Comparison of ENCODE assay signal across 8 cellular contexts in the genomic region with DNA sequence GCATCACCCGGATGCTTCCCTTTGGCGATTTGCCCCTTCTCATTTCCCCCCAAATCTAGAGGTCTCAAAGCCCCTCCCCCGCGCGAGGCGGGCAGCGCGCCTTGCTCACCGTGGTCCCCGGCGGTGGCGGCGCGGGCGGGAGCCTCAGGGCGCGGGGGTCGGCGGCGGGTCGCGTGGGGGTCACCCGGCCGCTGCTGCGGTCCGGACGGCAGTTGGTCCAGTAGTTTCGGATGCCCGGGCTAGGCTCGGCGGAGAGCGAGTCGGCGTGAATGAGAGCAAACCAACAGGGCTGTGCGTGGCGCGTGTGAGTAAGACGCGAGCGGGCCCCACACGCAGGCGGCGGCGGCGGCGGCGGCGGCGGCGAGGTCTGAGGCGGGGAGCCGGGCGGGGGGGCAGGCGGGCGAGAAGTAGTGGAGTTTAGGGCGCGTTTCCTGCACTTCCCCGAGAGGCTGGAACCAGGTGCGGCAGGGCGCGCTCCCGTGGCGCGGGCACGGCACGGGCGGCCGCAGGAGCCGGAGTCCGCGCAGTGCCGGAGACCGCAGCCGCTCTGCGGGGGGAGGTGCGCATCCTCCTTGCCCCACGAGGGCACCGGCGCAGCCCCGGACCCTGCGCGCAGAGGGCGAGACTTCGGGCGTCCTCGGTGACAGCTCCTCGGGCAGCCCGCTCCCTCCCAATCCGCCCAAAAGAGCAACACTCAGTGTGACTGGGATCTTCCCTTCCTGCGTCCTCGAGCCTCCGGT. TPM values are rescaled to one million over a fixed set of nuclear protein-coding genes. Genes with fewer than 3 reads are reported as not detected.
A peak's percentile ranks its signal among the peaks of the same experiment; 100 is the strongest.
DNase-seq lines count a peak whose midpoint lies in the region; ATAC-seq and TF ChIP-seq lines count a peak whose summit lies in the region.

No MANE protein-coding gene starts in this region.

- peaks cover 17% of the 10 kb centered on the region for H3K27me3 ChIP-seq in BLaER1
- H3K27me3 ChIP-seq in mammary epithelial cell (ENCODE audit: insufficient read depth, low read length) = peaks cover 27% of the 10 kb centered on the region
- peaks cover 4 to 16% of the 10 kb centered on the region in 2 donors for H3K27me3 ChIP-seq in right lobe of liver
- no peaks in the 10 kb centered on the region for H3K27me3 ChIP-seq in thyroid gland

- DNase-seq in HuH-7.5 (ENCODE audit: low spot score) = peak; percentile 33
- peak; percentile 16 for DNase-seq in mammary epithelial cell
- peak; percentile 18 to 48 (median 37) for DNase-seq in right lobe of liver
- peak; percentile 2 to 7 for DNase-seq in thyroid gland
- DNase-seq in activated CD4-positive, CD25-positive, alpha-beta regulatory T cell (lab: John Stamatoyannopoulos, UW) = no peak
- no peak for DNase-seq in KBM-7

- H3K9me3 ChIP-seq in BLaER1 = no peaks in the 10 kb centered on the region
- H3K9me3 ChIP-seq in mammary epithelial cell (replicated peaks; ENCODE audit: insufficient read depth, low read length) = no peaks in the 10 kb centered on the region
- no peaks in the 10 kb centered on the region for H3K9me3 ChIP-seq in right lobe of liver
- no peaks in the 10 kb centered on the region for H3K9me3 ChIP-seq in thyroid gland

- 2% methylated on average over 34 of the region's 92 CpGs for WGBS in mammary epithelial cell (ENCODE audit: low coverage, missing lambda C conversion rate)
- 4% methylated on average over 16 of the region's 92 CpGs for WGBS in right lobe of liver (ENCODE audit: insufficient coverage, low coverage, low lambda C conversion rate, missing lambda C conversion rate)
- WGBS in thyroid gland, 2 donors = 0 to 5% methylated on average over 5 to 20 of the region's 92 CpGs

- no peaks in the 10 kb centered on the region for H3K79me2 ChIP-seq in mammary epithelial cell (ENCODE audit: insufficient read depth, low read length)

- peak overlapping the region; percentile 67 for H2AFZ ChIP-seq in mammary epithelial cell (ENCODE audit: low read depth, low read length)

- peak overlapping the region; percentile 66; the same call in 1 of the 2 replicates for H3K9ac ChIP-seq in BLaER1
- H3K9ac ChIP-seq in mammary epithelial cell (ENCODE audit: insufficient read depth, low read length) = no peak overlapping the region

- no peak for TF ChIP-seq CTCF in mammary epithelial cell (conservative IDR thresholded peaks at IDR 0.05 in 1 of 2, IDR thresholded peaks at IDR 0.05 in 1 of 2; ENCODE audit: extremely low read depth in 1 of 2, insufficient read depth in 1 of 2, low read depth in 1 of 2, low read length in 2 of 2)
- TF ChIP-seq CTCF in right lobe of liver (IDR thresholded peaks at IDR 0.05) = no peak
- no peak for TF ChIP-seq CTCF in thyroid gland (IDR thresholded peaks at IDR 0.05)

- in situ Hi-C loops in mammary epithelial cell (cut with MboI; ENCODE audit: low sequenced_read_pairs in 2 of 2) (no loop called here), KBM-7 (cut with MboI; ENCODE audit: low pct_unique_long_range_greater_than_20kb, low sequenced_read_pairs) (no loop called here)

- H3K4me2 ChIP-seq in BLaER1 (peak overlapping the region; percentile 98), mammary epithelial cell (ENCODE audit: insufficient read depth, low read depth, low read length) (peak overlapping the region; percentile 97)

- CTCF ChIA-PET in mammary epithelial cell (lab: Charles Lee; ENCODE audit: low non-redundant PET) = no interaction called here

- dilution Hi-C loops in mammary epithelial cell (cut with HindIII; ENCODE audit: low sequenced_read_pairs) = no loop called here

- H3K36me3 ChIP-seq in BLaER1 = no peaks in the 10 kb centered on the region
- H3K36me3 ChIP-seq in mammary epithelial cell (ENCODE audit: insufficient read depth, low read length) = no peaks in the 10 kb centered on the region
- H3K36me3 ChIP-seq in right lobe of liver = no peaks in the 10 kb centered on the region
- no peaks in the 10 kb centered on the region for H3K36me3 ChIP-seq in thyroid gland

- intact Hi-C loops in mammary epithelial cell (cut with micrococcal nuclease) (no loop called here), right lobe of liver (cut with DNase I) (no loop called here), thyroid gland (cut with DNase I) (no loop called here)

- H3K4me1 ChIP-seq in BLaER1 (peaks cover 16% of the 10 kb centered on the region; the same call in 1 of the 2 replicates), mammary epithelial cell (ENCODE audit: insufficient read depth, low read length) (peaks cover 9% of the 10 kb centered on the region), right lobe of liver (peaks cover 0 to 11% (median 2%) of the 10 kb centered on the region in 4 donors), thyroid gland (peaks cover 0 to 24% of the 10 kb centered on the region in 2 donors)

- ATAC-seq in right lobe of liver (peak in 2 of 4 donors; percentile 15 to 24), GM18870 (IDR thresholded peaks at IDR 0.05; ENCODE audit: unreplicated experiment) (no peak)

- H4K20me1 ChIP-seq in BLaER1 (no peaks in the 10 kb centered on the region), mammary epithelial cell (ENCODE audit: insufficient read depth, low read length) (no peaks in the 10 kb centered on the region)

- H3K4me3 ChIP-seq in BLaER1 (peak overlapping the region; percentile 79), mammary epithelial cell (replicated peaks in 1 of 3; ENCODE audit: insufficient read depth in 1 of 3, low read depth in 2 of 3, low read length in 3 of 3) (peak overlapping the region; percentile 2 to 44 (median 41)), right lobe of liver (peak overlapping the region; percentile 9 to 48 (median 28)), thyroid gland (replicated peaks in 1 of 3) (peak overlapping the region in 2 of 3 donors; percentile 22 to 35)

- BruUV-seq in mammary epithelial cell (replicated peaks; lab: Mats Ljungman, UMichigan) = no TSS peak

- TF ChIP-seq POLR2A in right lobe of liver (IDR thresholded peaks at IDR 0.05) = no peak
- no peak for TF ChIP-seq POLR2A in thyroid gland (IDR thresholded peaks at IDR 0.05)

- H3K27ac ChIP-seq in BLaER1 = peak overlapping the region; percentile 22; the same call in 1 of the 2 replicates
- H3K27ac ChIP-seq in mammary epithelial cell (ENCODE audit: insufficient read depth, low read depth, low read length) = no peak overlapping the region
- H3K27ac ChIP-seq in right lobe of liver = no peak overlapping the region
- no peak overlapping the region for H3K27ac ChIP-seq in thyroid gland

RNA-seq across cellular contexts. Expression of a gene that starts 0.6 kb away (rescaled TPM):
- total RNA-seq in mammary epithelial cell = not detected
- polyA plus RNA-seq in mammary epithelial cell = not detected
- polyA minus RNA-seq in mammary epithelial cell = not detected
- not detected for total RNA-seq in right lobe of liver
- not detected for total RNA-seq in thyroid gland

Comparison
In these comparisons a context has a peak if more than half of its experiments do, and no peak if none do; other contexts are left out.
1. H3K4me3 ChIP-seq: peak in every context shown above with its lines; median percentile 79 in BLaER1; 41 in mammary epithelial cell; 28 in thyroid gland; 28 in right lobe of liver.
2. DNase-seq: peak in HuH-7.5 (single experiment), mammary epithelial cell (single experiment), right lobe of liver (3 of 3) and thyroid gland (2 of 2); none in activated CD4-positive, CD25-positive, alpha-beta regulatory T cell (0 of 4) and KBM-7 (single experiment).